ENCODE assay signal across 20 cellular contexts in the genomic region with DNA sequence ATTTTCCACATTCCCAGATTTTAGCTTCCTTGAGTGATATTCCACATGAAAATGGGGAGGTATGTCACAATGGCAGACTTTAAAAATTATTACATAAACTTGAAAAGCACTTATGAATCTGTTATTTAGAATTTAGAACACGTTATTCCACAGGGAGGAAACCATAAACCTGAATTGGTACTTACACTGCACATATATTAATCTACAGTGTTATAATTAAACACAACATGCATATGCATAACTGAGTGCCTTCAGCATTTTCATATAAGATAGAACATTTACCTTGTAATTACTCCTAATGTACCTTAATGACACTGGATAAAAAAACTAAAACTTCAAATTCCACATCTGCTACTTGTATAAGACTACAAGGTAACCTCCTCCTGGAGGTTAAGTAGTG. TPM values are rescaled to one million over a fixed set of nuclear protein-coding genes. Genes with fewer than 3 reads are reported as not detected.
"Had no signal": no experiment of that assay in that cellular context is flagged by ENCODE, and none has a peak within 500 bp of the region (broad histone marks: within the 10 kb centered on the region; RNA-seq: fewer than 3 reads in every experiment).

No MANE protein-coding gene starts in this region.

- H3K27me3 ChIP-seq: esophagus squamous epithelium, foreskin keratinocyte, hepatocyte, right lobe of liver, tibial nerve had no signal

- ATAC-seq: foreskin keratinocyte; left colon; mucosa of descending colon; naive thymus-derived CD8-positive, alpha-beta T cell; psoas muscle; right lobe of liver; stimulated activated memory B cell treated with anti-CD40 and anti-IgM and Interleukin-4, amounts not matched to agents 10 μg/mL and 1 μg/mL and 100 μg/mL, for 72 hours had no signal

- H3K27ac Mint-ChIP-seq: naive thymus-derived CD8-positive, alpha-beta T cell; stimulated activated memory B cell treated with anti-CD40 and anti-IgM and Interleukin-4, amounts not matched to agents 10 μg/mL and 1 μg/mL and 100 μg/mL, for 72 hours; stimulated activated naive CD8-positive, alpha-beta T cell treated with anti-CD3 and anti-CD28 coated beads, Interleukin-15, Interleukin-2, amounts not matched to agents 100 ng/mL and 50 ng/mL, for 24 hours had no signal

- H3K4me1 Mint-ChIP-seq: naive thymus-derived CD8-positive, alpha-beta T cell; stimulated activated memory B cell treated with anti-CD40 and anti-IgM and Interleukin-4, amounts not matched to agents 10 μg/mL and 1 μg/mL and 100 μg/mL, for 72 hours had no signal

- H3K36me3 ChIP-seq: esophagus squamous epithelium, neutrophil, right lobe of liver, spleen, tibial nerve had no signal

- DNase-seq: effector CD4-positive, alpha-beta T cell; esophagus squamous epithelium; foreskin keratinocyte; head of caudate nucleus; left colon; mucosa of descending colon; naive thymus-derived CD8-positive, alpha-beta T cell; psoas muscle; retina; right lobe of liver; spleen; stimulated activated CD4-positive, alpha-beta T cell treated with anti-CD3 and anti-CD28 coated beads, Interleukin-15, amount 100 ng/mL, for 24 hours; stimulated activated CD4-positive, alpha-beta T cell treated with anti-CD3 and anti-CD28 coated beads, Interleukin-1b, Interleukin-23, amount 100 ng/mL, for 48 hours; stimulated activated CD4-positive, alpha-beta T cell treated with anti-CD3 and anti-CD28 coated beads, Interleukin-4, amount 100 ng/mL, for 24 hours had no signal

- H3K4me3 Mint-ChIP-seq: naive thymus-derived CD8-positive, alpha-beta T cell; stimulated activated memory B cell treated with anti-CD40 and anti-IgM and Interleukin-4, amounts not matched to agents 10 μg/mL and 1 μg/mL and 100 μg/mL, for 72 hours; stimulated activated naive CD8-positive, alpha-beta T cell treated with anti-CD3 and anti-CD28 coated beads, Interleukin-15, Interleukin-2, amounts not matched to agents 100 ng/mL and 50 ng/mL, for 24 hours had no signal

- H3K9me3 Mint-ChIP-seq: stimulated activated memory B cell treated with anti-CD40 and anti-IgM and Interleukin-4, amounts not matched to agents 10 μg/mL and 1 μg/mL and 100 μg/mL, for 72 hours; stimulated activated naive CD8-positive, alpha-beta T cell treated with anti-CD3 and anti-CD28 coated beads, Interleukin-15, Interleukin-2, amounts not matched to agents 100 ng/mL and 50 ng/mL, for 24 hours had no signal

- H3K4me3 ChIP-seq: coronary artery, esophagus squamous epithelium, hepatocyte, mucosa of descending colon, psoas muscle, right lobe of liver, spleen, tibial nerve had no signal

- H3K27ac ChIP-seq: coronary artery, esophagus squamous epithelium, foreskin keratinocyte, hepatocyte, neutrophil, right lobe of liver had no signal

- H3K36me3 Mint-ChIP-seq: naive thymus-derived CD8-positive, alpha-beta T cell; stimulated activated memory B cell treated with anti-CD40 and anti-IgM and Interleukin-4, amounts not matched to agents 10 μg/mL and 1 μg/mL and 100 μg/mL, for 72 hours had no signal

- H3K9me3 ChIP-seq: esophagus squamous epithelium, mucosa of descending colon, neutrophil, psoas muscle, right lobe of liver, spleen, tibial nerve had no signal

RNA-seq across cellular contexts. Expression of gene ARHGAP29, which starts 9.8 kb away (rescaled TPM):
- total RNA-seq: naive thymus-derived CD8-positive, alpha-beta T cell had no signal
